Comparison of ENCODE assay signal across 8 cellular contexts in the genomic region with DNA sequence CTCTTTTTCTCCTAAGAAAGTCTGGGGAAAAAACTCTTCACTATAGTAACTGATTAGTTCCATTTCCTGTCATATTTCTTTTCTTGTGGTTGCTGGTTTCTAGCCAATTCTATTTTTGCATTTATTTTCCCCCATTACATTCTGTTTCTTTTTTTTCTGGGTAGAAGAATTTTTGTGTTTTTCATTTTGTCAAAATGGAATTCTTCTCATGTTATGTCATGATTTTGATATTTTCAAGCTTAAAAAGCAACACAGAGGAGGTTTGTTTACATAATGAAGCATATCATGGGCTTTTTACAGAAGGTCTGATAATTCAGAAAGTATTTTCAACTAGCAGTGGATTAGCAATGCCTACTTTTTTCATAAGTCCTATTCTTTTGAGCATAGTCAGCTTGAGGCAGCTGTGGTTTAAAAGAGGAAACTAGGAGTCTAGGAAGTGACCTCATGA.
A peak's percentile ranks its signal among the peaks of the same experiment; 100 is the strongest.
DNase-seq lines count a peak whose midpoint lies in the region; ATAC-seq and TF ChIP-seq lines count a peak whose summit lies in the region.

No MANE protein-coding gene starts in this region.

- no peak overlapping the region for H3K27ac Mint-ChIP-seq in activated naive CD8-positive, alpha-beta T cell treated with anti-CD3 and anti-CD28 coated beads, Interleukin-2, amount 10 ng/mL, durations not matched to agents 7 days and 5 days
- no peak overlapping the region for H3K27ac Mint-ChIP-seq in effector memory CD8-positive, alpha-beta T cell

- peaks cover 11% of the 10 kb centered on the region for H3K4me1 Mint-ChIP-seq in activated naive CD8-positive, alpha-beta T cell treated with anti-CD3 and anti-CD28 coated beads, Interleukin-2, amount 10 ng/mL, durations not matched to agents 7 days and 5 days
- H3K4me1 Mint-ChIP-seq in effector memory CD8-positive, alpha-beta T cell (ENCODE audit: low read depth in 2 of 2), result no peaks in the 10 kb centered on the region

- no peak for TF ChIP-seq CTCF in BJ (IDR thresholded peaks at IDR 0.05; ENCODE audit: insufficient read depth, low read depth, low read length)

- CTCF ChIA-PET in BJ (lab: Yijun Ruan, JAX), result interaction anchor here (0.9 to 1.3 kb wide), 3 partner anchors 10 to 103 kb away, joined by 3 read pairs; no protein-coding TSS in a partner anchor

- peak; percentile 43 for ATAC-seq in HG02884 (IDR thresholded peaks at IDR 0.05; ENCODE audit: unreplicated experiment)
- ATAC-seq in activated naive CD8-positive, alpha-beta T cell treated with anti-CD3 and anti-CD28 coated beads, Interleukin-2, amount 10 ng/mL, durations not matched to agents 7 days and 5 days (ENCODE audit: low read depth), result no peak
- ATAC-seq in effector memory CD8-positive, alpha-beta T cell (replicated peaks), result no peak

- H3K36me3 Mint-ChIP-seq in activated naive CD8-positive, alpha-beta T cell treated with anti-CD3 and anti-CD28 coated beads, Interleukin-2, amount 10 ng/mL, durations not matched to agents 7 days and 5 days, result no peaks in the 10 kb centered on the region
- H3K36me3 Mint-ChIP-seq in effector memory CD8-positive, alpha-beta T cell (ENCODE audit: insufficient read depth), result no peaks in the 10 kb centered on the region

- DNase-seq in BJ (ENCODE audit: low read depth), result peak; percentile 91
- no peak for DNase-seq in activated naive CD8-positive, alpha-beta T cell treated with anti-CD3 and anti-CD28 coated beads, Interleukin-2, amount 10 ng/mL, durations not matched to agents 7 days and 5 days
- DNase-seq in lung microvascular endothelial cell (ENCODE audit: low read depth in 2 of 2), result peak; percentile 66 to 85
- no peak for DNase-seq in NCI-H146 (lab: John Stamatoyannopoulos, UW)
- no peak for DNase-seq in GF-D8 (lab: John Stamatoyannopoulos, UW)
- DNase-seq in NCI-H1694 treated with DMSO at 0.1 percent for 48 hours (lab: John Stamatoyannopoulos, UW), result no peak
- DNase-seq in effector memory CD8-positive, alpha-beta T cell, result no peak

- H3K27me3 ChIP-seq in BJ (ENCODE audit: control insufficient read depth, insufficient read depth, low read length), result no peaks in the 10 kb centered on the region

- H3K36me3 ChIP-seq in BJ (ENCODE audit: control insufficient read depth, insufficient read depth, low read length), result no peaks in the 10 kb centered on the region

- peak overlapping the region; percentile 67 for H3K4me3 Mint-ChIP-seq in activated naive CD8-positive, alpha-beta T cell treated with anti-CD3 and anti-CD28 coated beads, Interleukin-2, amount 10 ng/mL, durations not matched to agents 7 days and 5 days
- no peak overlapping the region for H3K4me3 Mint-ChIP-seq in effector memory CD8-positive, alpha-beta T cell

- no peaks in the 10 kb centered on the region for H3K9me3 Mint-ChIP-seq in activated naive CD8-positive, alpha-beta T cell treated with anti-CD3 and anti-CD28 coated beads, Interleukin-2, amount 10 ng/mL, durations not matched to agents 7 days and 5 days
- peaks cover 0 to 3% of the 10 kb centered on the region in 2 donors for H3K9me3 Mint-ChIP-seq in effector memory CD8-positive, alpha-beta T cell

- POLR2A ChIA-PET in BJ (lab: Charles Lee), result interaction anchor here (0.8 kb wide), 1 partner anchor 24 kb away, joined by 3 read pairs; no protein-coding TSS in a partner anchor
- POLR2A ChIA-PET in activated naive CD8-positive, alpha-beta T cell treated with anti-CD3 and anti-CD28 coated beads, Interleukin-2, amount 10 ng/mL, durations not matched to agents 7 days and 5 days (lab: Charles Lee), result no interaction called here

- H3K27me3 Mint-ChIP-seq in activated naive CD8-positive, alpha-beta T cell treated with anti-CD3 and anti-CD28 coated beads, Interleukin-2, amount 10 ng/mL, durations not matched to agents 7 days and 5 days, result peaks cover 4% of the 10 kb centered on the region
- H3K27me3 Mint-ChIP-seq in effector memory CD8-positive, alpha-beta T cell, result no peaks in the 10 kb centered on the region

- H3K4me3 ChIP-seq in BJ (ENCODE audit: low read depth, low read length), result no peak overlapping the region

Comparison
In these comparisons a context has a peak if more than half of its experiments do, and no peak if none do; other contexts are left out.
1. DNase-seq: peak in BJ (single experiment) and lung microvascular endothelial cell (2 of 2); none in activated naive CD8-positive, alpha-beta T cell treated with anti-CD3 and anti-CD28 coated beads, Interleukin-2, amount 10 ng/mL, durations not matched to agents 7 days and 5 days (single experiment), NCI-H146 (single experiment), GF-D8 (single experiment), NCI-H1694 treated with DMSO at 0.1 percent for 48 hours (single experiment) and effector memory CD8-positive, alpha-beta T cell (0 of 3).